ENCODE assay signal across 8 cellular contexts in genomic region chr14:102084522-102084921, GRCh38. TPM values are rescaled to one million over a fixed set of nuclear protein-coding genes. Genes with fewer than 3 reads are reported as not detected.
DNase-seq lines count a peak whose midpoint lies in the region; ATAC-seq, FAIRE-seq and TF ChIP-seq lines count a peak whose summit lies in the region.
"Not testable (repeated sequence)": the region's sequence is repeated elsewhere in the genome, so short reads cannot be mapped to it uniquely, and the experiment has no call there.

No MANE protein-coding gene starts in this region.

- TSS peak; percentile 60 for BruUV-seq in A673 (replicated peaks; lab: Mats Ljungman, UMichigan)

- not testable (repeated sequence) for DNase-seq in A673 (ENCODE audit: low spot score); GM19239 (ENCODE audit: insufficient read length, low spot score); NB4 (ENCODE audit: low read depth); WTC11 (ENCODE audit: low spot score); activated naive CD8-positive, alpha-beta T cell treated with anti-CD3 and anti-CD28 coated beads, Interleukin-2, amount 10 ng/mL, durations not matched to agents 7 days and 5 days; endothelial cell (ENCODE audit: low spot score); memory B cell (ENCODE audit: low spot score in 2 of 2)
- peak; percentile 53 for DNase-seq in pons (ENCODE audit: low spot score)

- H3K27ac ChIP-seq in A673 (ENCODE audit: low read depth, low read length, poor library complexity, severe bottlenecking), result not testable (repeated sequence)

- peak overlapping the region; percentile 97 for H3K4me3 Mint-ChIP-seq in WTC11
- H3K4me3 Mint-ChIP-seq in activated naive CD8-positive, alpha-beta T cell treated with anti-CD3 and anti-CD28 coated beads, Interleukin-2, amount 10 ng/mL, durations not matched to agents 7 days and 5 days, result peak overlapping the region; percentile 98
- H3K4me3 Mint-ChIP-seq in endothelial cell (ENCODE audit: unreplicated experiment), result peak overlapping the region; percentile 98
- not testable (repeated sequence) for H3K4me3 Mint-ChIP-seq in memory B cell

- peak overlapping the region; percentile 77 for H3K4me3 ChIP-seq in A673 (ENCODE audit: low read depth, low read length, poor library complexity, severe bottlenecking)
- peak overlapping the region; percentile 92 for H3K4me3 ChIP-seq in NB4 (ENCODE audit: low read depth, low read length)

- TF ChIP-seq CTCF in A673 (conservative IDR thresholded peaks at IDR 0.05; ENCODE audit: low read depth, low read length); NB4 (IDR thresholded peaks at IDR 0.05; ENCODE audit: low read depth, low read length); WTC11 (IDR thresholded peaks at IDR 0.05); endothelial cell (IDR thresholded peaks at IDR 0.05; ENCODE audit: unreplicated experiment): not testable (repeated sequence)

- not testable (repeated sequence) for H3K27me3 ChIP-seq in A673 (replicated peaks; ENCODE audit: insufficient read depth, low read depth, low read length, poor library complexity)

- FAIRE-seq in GM19239 (lab: Jason Lieb, UNC), result peak; percentile 35

- H3K27ac Mint-ChIP-seq in WTC11, result peak overlapping the region; percentile 60
- peak overlapping the region; percentile 60 for H3K27ac Mint-ChIP-seq in activated naive CD8-positive, alpha-beta T cell treated with anti-CD3 and anti-CD28 coated beads, Interleukin-2, amount 10 ng/mL, durations not matched to agents 7 days and 5 days
- H3K27ac Mint-ChIP-seq in endothelial cell (ENCODE audit: unreplicated experiment), result not testable (repeated sequence)
- H3K27ac Mint-ChIP-seq in memory B cell, result peak overlapping the region; percentile 75

- H3K27me3 Mint-ChIP-seq in WTC11 (ENCODE audit: low read depth); activated naive CD8-positive, alpha-beta T cell treated with anti-CD3 and anti-CD28 coated beads, Interleukin-2, amount 10 ng/mL, durations not matched to agents 7 days and 5 days; endothelial cell (ENCODE audit: unreplicated experiment); memory B cell: not testable (repeated sequence)

- H3K4me1 Mint-ChIP-seq in WTC11, result peaks cover 52% of the 10 kb centered on the region
- H3K4me1 Mint-ChIP-seq in activated naive CD8-positive, alpha-beta T cell treated with anti-CD3 and anti-CD28 coated beads, Interleukin-2, amount 10 ng/mL, durations not matched to agents 7 days and 5 days, result peaks cover 70% of the 10 kb centered on the region
- peaks cover 42% of the 10 kb centered on the region for H3K4me1 Mint-ChIP-seq in endothelial cell (ENCODE audit: unreplicated experiment)
- H3K4me1 Mint-ChIP-seq in memory B cell, result peaks cover 32% of the 10 kb centered on the region

- intact Hi-C loops in A673 (cut with micrococcal nuclease; ENCODE audit: unreplicated experiment), result not testable (repeated sequence)

- H3K36me3 Mint-ChIP-seq in WTC11, result peaks cover 68% of the 10 kb centered on the region
- peaks cover 56% of the 10 kb centered on the region for H3K36me3 Mint-ChIP-seq in activated naive CD8-positive, alpha-beta T cell treated with anti-CD3 and anti-CD28 coated beads, Interleukin-2, amount 10 ng/mL, durations not matched to agents 7 days and 5 days
- peaks cover 58% of the 10 kb centered on the region for H3K36me3 Mint-ChIP-seq in endothelial cell (ENCODE audit: low read depth, unreplicated experiment)
- H3K36me3 Mint-ChIP-seq in memory B cell, result peaks cover 41% of the 10 kb centered on the region

- H3K4me1 ChIP-seq in A673 (ENCODE audit: insufficient read depth, low read length, poor library complexity, severe bottlenecking), result peaks cover 36% of the 10 kb centered on the region

- not testable (repeated sequence) for H3K9me3 Mint-ChIP-seq in WTC11; activated naive CD8-positive, alpha-beta T cell treated with anti-CD3 and anti-CD28 coated beads, Interleukin-2, amount 10 ng/mL, durations not matched to agents 7 days and 5 days; endothelial cell (ENCODE audit: unreplicated experiment); memory B cell

- CTCF ChIA-PET in A673 (lab: Charles Lee), result not testable (repeated sequence)
- CTCF ChIA-PET in WTC11 (lab: Charles Lee), result interaction anchor here (0.9 kb wide), 1 partner anchor 230 kb away, joined by 3 read pairs; no protein-coding TSS in a partner anchor

- POLR2A ChIA-PET in A673 (lab: Charles Lee; ENCODE audit: low non-redundant PET), result interaction anchor here (0.6 kb wide), 1 partner anchor 12 kb away, joined by 7 read pairs; no protein-coding TSS in a partner anchor
- POLR2A ChIA-PET in WTC11 (lab: Charles Lee); activated naive CD8-positive, alpha-beta T cell treated with anti-CD3 and anti-CD28 coated beads, Interleukin-2, amount 10 ng/mL, durations not matched to agents 7 days and 5 days (lab: Charles Lee): not testable (repeated sequence)

- H3K36me3 ChIP-seq in A673 (ENCODE audit: insufficient read depth, low read length, poor library complexity, severe bottlenecking), result peaks cover 67% of the 10 kb centered on the region

- H3K9me3 ChIP-seq in A673 (ENCODE audit: low read depth, low read length, poor library complexity, severe bottlenecking), result not testable (repeated sequence)

- ATAC-seq in WTC11; activated naive CD8-positive, alpha-beta T cell treated with anti-CD3 and anti-CD28 coated beads, Interleukin-2, amount 10 ng/mL, durations not matched to agents 7 days and 5 days (ENCODE audit: low read depth); memory B cell (ENCODE audit: low read depth): not testable (repeated sequence)

- TF ChIP-seq POLR2A in NB4 (IDR thresholded peaks at IDR 0.05; ENCODE audit: extremely low read depth, insufficient read length), result not testable (repeated sequence)

RNA-seq across cellular contexts. Expression of gene HSP90AA1, which starts 2.3 kb away (rescaled TPM):
- total RNA-seq in A673 (2021) (1,040 and 1,112 TPM in 2 replicates), WTC11 (2021) (808 to 842 TPM (median 832 TPM) in 3 replicates), endothelial cell (ENCODE audit: unreplicated experiment) (246 TPM)
- total RNA-seq in activated naive CD8-positive, alpha-beta T cell treated with anti-CD3 and anti-CD28 coated beads, Interleukin-2, amount 10 ng/mL, durations not matched to agents 7 days and 5 days, result 100 to 1,000 TPM; 372 to 398 TPM

RNA-seq across cellular contexts. Expression of gene WDR20, which starts 55.2 kb away (rescaled TPM):
- total RNA-seq in A673 (2021) (28.3 and 35.8 TPM in 2 replicates), WTC11 (2021) (25.6 to 27.5 TPM (median 25.9 TPM) in 3 replicates), endothelial cell (ENCODE audit: unreplicated experiment) (28.5 TPM)
- 10 to 100 TPM; 38.6 to 38.8 TPM for total RNA-seq in activated naive CD8-positive, alpha-beta T cell treated with anti-CD3 and anti-CD28 coated beads, Interleukin-2, amount 10 ng/mL, durations not matched to agents 7 days and 5 days
